ENCODE assay signal across 1 cellular context in genomic region chr10:74823791-74824183, GRCh38.
TF ChIP-seq lines count a peak whose summit lies in the region.

No MANE protein-coding gene starts in this region.

TF ChIP-seq in HEK293, 187 proteins besides CTCF, POLR2A, EP300 and RAD21 (continued from another document and continues in another):
- TF ChIP-seq REST (tag by site-specific recombination; IDR thresholded peaks at IDR 0.05) (no peak), HOXD13 (CRISPR knock-in tag; IDR thresholded peaks at IDR 0.05; ENCODE audit: borderline replicate concordance) (peak; percentile 63; the same call in 1 of the 2 replicates), ZSCAN4 (tag by site-specific recombination; IDR thresholded peaks at IDR 0.05) (no peak), BCL11B (tag by site-specific recombination; IDR thresholded peaks at IDR 0.05; ENCODE audit: low read depth) (0 out of 2 replicates have a peak, but pooled peaks have one; percentile 38), ZNF26 (tag by site-specific recombination; IDR thresholded peaks at IDR 0.05) (no peak), ZNF645 (tag by site-specific recombination; IDR thresholded peaks at IDR 0.05) (no peak), ZSCAN30 (tag by site-specific recombination; IDR thresholded peaks at IDR 0.05) (peak; percentile 51; the same call in 1 of the 2 replicates), MYNN (tag by site-specific recombination; IDR thresholded peaks at IDR 0.05; ENCODE audit: borderline replicate concordance) (no peak), ZBTB11 (tag by site-specific recombination; conservative IDR thresholded peaks at IDR 0.05; ENCODE audit: low read depth) (no peak; the same call in 1 of the 2 replicates), ZNF138 (tag by site-specific recombination; IDR thresholded peaks at IDR 0.05; ENCODE audit: borderline replicate concordance) (no peak), MZF1 (tag by site-specific recombination; IDR thresholded peaks at IDR 0.05; ENCODE audit: borderline replicate concordance) (peak; percentile 85), ZBTB26 (tag by site-specific recombination; optimal IDR thresholded peaks at IDR 0.05) (no peak), ZNF660 (tag by site-specific recombination; IDR thresholded peaks at IDR 0.05) (no peak), ZNF391 (tag by site-specific recombination; IDR thresholded peaks at IDR 0.05; ENCODE audit: borderline replicate concordance, low read depth) (no peak), GLIS1 (tag by site-specific recombination; IDR thresholded peaks at IDR 0.05) (peak; percentile 47), ZNF837 (tag by site-specific recombination; IDR thresholded peaks at IDR 0.05) (no peak), ZNF544 (tag by site-specific recombination; IDR thresholded peaks at IDR 0.05) (no peak), ZSCAN18 (tag by site-specific recombination; IDR thresholded peaks at IDR 0.05) (no peak), ZNF521 (tag by site-specific recombination; IDR thresholded peaks at IDR 0.05) (no peak), KLF8 (tag by site-specific recombination; IDR thresholded peaks at IDR 0.05) (peak; percentile 60), ZNF654 (tag by site-specific recombination; IDR thresholded peaks at IDR 0.05; ENCODE audit: low read depth) (no peak), ZNF501 (tag by site-specific recombination; IDR thresholded peaks at IDR 0.05) (no peak), ZNF18 (tag by site-specific recombination; IDR thresholded peaks at IDR 0.05) (peak; percentile 87; the same call in 1 of the 2 replicates), ZNF121 (tag by site-specific recombination; IDR thresholded peaks at IDR 0.05) (0 out of 2 replicates have a peak, but pooled peaks have one; percentile 8), TCF7L2 (IDR thresholded peaks at IDR 0.05; ENCODE audit: borderline replicate concordance, low read depth, low read length) (peak; percentile 84), ZNF449 (tag by site-specific recombination; IDR thresholded peaks at IDR 0.05) (peak; percentile 53; the same call in 1 of the 2 replicates), AEBP2 (tag by site-specific recombination; IDR thresholded peaks at IDR 0.05; ENCODE audit: borderline replicate concordance) (no peak), ZNF335 (tag by site-specific recombination; conservative IDR thresholded peaks at IDR 0.05) (no peak), ZNF585B (tag by site-specific recombination; IDR thresholded peaks at IDR 0.05) (no peak), OVOL3 (tag by site-specific recombination; IDR thresholded peaks at IDR 0.05) (peak; percentile 90; the same call in 1 of the 2 replicates), ZNF488 (tag by site-specific recombination; IDR thresholded peaks at IDR 0.05) (no peak), ZNF560 (tag by site-specific recombination; IDR thresholded peaks at IDR 0.05; ENCODE audit: borderline replicate concordance) (no peak), ZSCAN23 (tag by site-specific recombination; IDR thresholded peaks at IDR 0.05) (no peak)
